Comparison of ENCODE assay signal across 17 cellular contexts in genomic region chr17:30506423-30506822, GRCh38. TPM values are rescaled to one million over a fixed set of nuclear protein-coding genes. Genes with fewer than 3 reads are reported as not detected.
DNase-seq lines count a peak whose midpoint lies in the region; ATAC-seq and TF ChIP-seq lines count a peak whose summit lies in the region.
"Had no signal": no experiment of that assay in that cellular context is flagged by ENCODE, and none has a peak within 500 bp of the region (broad histone marks: within the 10 kb centered on the region; RNA-seq: fewer than 3 reads in every experiment).

No MANE protein-coding gene starts in this region.

- peaks cover 23% of the 10 kb centered on the region for H3K4me1 Mint-ChIP-seq in activated CD4-positive, alpha-beta T cell treated with anti-CD3 and anti-CD28 coated beads, Interleukin-2, amount 10 ng/mL, durations not matched to agents 7 days and 5 days
- peaks cover 17% of the 10 kb centered on the region for H3K4me1 Mint-ChIP-seq in T-helper 17 cell
- peaks cover 13 to 15% (median 14%) of the 10 kb centered on the region in 4 donors for H3K4me1 Mint-ChIP-seq in naive thymus-derived CD8-positive, alpha-beta T cell

- no peaks in the 10 kb centered on the region for H3K27me3 Mint-ChIP-seq in activated CD4-positive, alpha-beta T cell treated with anti-CD3 and anti-CD28 coated beads, Interleukin-2, amount 10 ng/mL, durations not matched to agents 7 days and 5 days
- H3K27me3 Mint-ChIP-seq in T-helper 17 cell = no peaks in the 10 kb centered on the region
- no peaks in the 10 kb centered on the region for H3K27me3 Mint-ChIP-seq in naive thymus-derived CD8-positive, alpha-beta T cell

- peak overlapping the region; percentile 22 for H3K27ac Mint-ChIP-seq in activated CD4-positive, alpha-beta T cell treated with anti-CD3 and anti-CD28 coated beads, Interleukin-2, amount 10 ng/mL, durations not matched to agents 7 days and 5 days
- peak overlapping the region; percentile 56 for H3K27ac Mint-ChIP-seq in T-helper 17 cell
- peak overlapping the region in 7 of 10 donors; percentile 11 to 75 (median 51) for H3K27ac Mint-ChIP-seq in naive thymus-derived CD8-positive, alpha-beta T cell

- no peak for DNase-seq in activated CD4-positive, alpha-beta T cell treated with anti-CD3 and anti-CD28 coated beads, Interleukin-2, amount 10 ng/mL, durations not matched to agents 7 days and 5 days
- no peak for DNase-seq in activated CD4-positive, alpha-beta T cell treated with anti-CD3 and anti-CD28 coated beads, Interleukin-2, amount 50 U/mL, for 48 hours
- DNase-seq in ELF-1 (ENCODE audit: low read depth, low spot score) (peak; percentile 11), T-helper 17 cell (no peak), iPS-NIHi7 (ENCODE audit: extremely low spot score) (no peak), CD1c-positive myeloid dendritic cell (ENCODE audit: extremely low spot score) (no peak), GM10248 (ENCODE audit: extremely low spot score) (no peak)
- no peak for DNase-seq in naive thymus-derived CD8-positive, alpha-beta T cell
- DNase-seq: Karpas-422, MM.1S, NCI-H1105 treated with DMSO at 0.1 percent for 48 hours, NCI-H187 treated with DMSO at 0.1 percent for 48 hours, NCI-H2171, NCI-H446 treated with DMSO at 0.1 percent for 48 hours, NCI-H774, PC-9 had no signal

- CTCF ChIA-PET in activated CD4-positive, alpha-beta T cell treated with anti-CD3 and anti-CD28 coated beads, Interleukin-2, amount 10 ng/mL, durations not matched to agents 7 days and 5 days (lab: Charles Lee) = interaction anchor here (1.5 kb wide), 1 partner anchor 29 kb away, joined by 4 read pairs; the partner anchor contains the start of gene GOSR1
- CTCF ChIA-PET in GM10248 (lab: Yijun Ruan, JAX) = interaction anchor here (1.9 kb wide), 1 partner anchor 29 kb away, joined by 7 read pairs; the partner anchor contains the start of gene GOSR1

- no peak for ATAC-seq in T-helper 17 cell
- ATAC-seq in naive thymus-derived CD8-positive, alpha-beta T cell = no peak
- ATAC-seq: HepG2 had no signal

- no peaks in the 10 kb centered on the region for H3K9me3 ChIP-seq in T-helper 17 cell (ENCODE audit: control insufficient read depth, low read length, poor library complexity, severe bottlenecking)

- TF ChIP-seq CTCF in GM10248 (IDR thresholded peaks at IDR 0.05; ENCODE audit: control extremely low read depth, extremely low read depth, low read depth, missing control alignments) = no peak

- POLR2A ChIA-PET in activated CD4-positive, alpha-beta T cell treated with anti-CD3 and anti-CD28 coated beads, Interleukin-2, amount 10 ng/mL, durations not matched to agents 7 days and 5 days (lab: Charles Lee) = no interaction called here
- POLR2A ChIA-PET in naive thymus-derived CD8-positive, alpha-beta T cell (lab: Charles Lee) = interaction anchor here (0.6 kb wide), 1 partner anchor 1225 kb away, joined by 3 read pairs; no protein-coding TSS in a partner anchor
- POLR2A ChIA-PET in GM10248 (lab: Yijun Ruan, JAX) = no interaction called here

- no peaks in the 10 kb centered on the region for H3K9me3 Mint-ChIP-seq in activated CD4-positive, alpha-beta T cell treated with anti-CD3 and anti-CD28 coated beads, Interleukin-2, amount 10 ng/mL, durations not matched to agents 7 days and 5 days
- no peaks in the 10 kb centered on the region for H3K9me3 Mint-ChIP-seq in naive thymus-derived CD8-positive, alpha-beta T cell

- no peak overlapping the region for H3K4me3 Mint-ChIP-seq in activated CD4-positive, alpha-beta T cell treated with anti-CD3 and anti-CD28 coated beads, Interleukin-2, amount 10 ng/mL, durations not matched to agents 7 days and 5 days
- H3K4me3 Mint-ChIP-seq in T-helper 17 cell = no peak overlapping the region
- no peak overlapping the region for H3K4me3 Mint-ChIP-seq in naive thymus-derived CD8-positive, alpha-beta T cell

- peaks cover 30% of the 10 kb centered on the region for H3K36me3 Mint-ChIP-seq in activated CD4-positive, alpha-beta T cell treated with anti-CD3 and anti-CD28 coated beads, Interleukin-2, amount 10 ng/mL, durations not matched to agents 7 days and 5 days (ENCODE audit: low read depth)
- peaks cover 5% of the 10 kb centered on the region for H3K36me3 Mint-ChIP-seq in T-helper 17 cell (ENCODE audit: low read depth)
- peaks cover 0 to 59% (median 19%) of the 10 kb centered on the region in 3 donors for H3K36me3 Mint-ChIP-seq in naive thymus-derived CD8-positive, alpha-beta T cell

RNA-seq across cellular contexts. Expression of gene GOSR1, which starts 29.2 kb away (rescaled TPM):
- total RNA-seq in activated CD4-positive, alpha-beta T cell treated with anti-CD3 and anti-CD28 coated beads, Interleukin-2, amount 10 ng/mL, durations not matched to agents 7 days and 5 days = 10 to 100 TPM; 44.1 to 49.7 TPM
- 10 to 100 TPM; 42.8 to 51.1 TPM for total RNA-seq in T-helper 17 cell
- 10 to 100 TPM; 73.9 to 74.0 TPM for total RNA-seq in naive thymus-derived CD8-positive, alpha-beta T cell
- polyA plus RNA-seq in naive thymus-derived CD8-positive, alpha-beta T cell = 10 to 100 TPM; 48.0 to 64.3 (median 50.3) TPM
